Comparison of ENCODE assay signal across 28 cellular contexts in the genomic region with DNA sequence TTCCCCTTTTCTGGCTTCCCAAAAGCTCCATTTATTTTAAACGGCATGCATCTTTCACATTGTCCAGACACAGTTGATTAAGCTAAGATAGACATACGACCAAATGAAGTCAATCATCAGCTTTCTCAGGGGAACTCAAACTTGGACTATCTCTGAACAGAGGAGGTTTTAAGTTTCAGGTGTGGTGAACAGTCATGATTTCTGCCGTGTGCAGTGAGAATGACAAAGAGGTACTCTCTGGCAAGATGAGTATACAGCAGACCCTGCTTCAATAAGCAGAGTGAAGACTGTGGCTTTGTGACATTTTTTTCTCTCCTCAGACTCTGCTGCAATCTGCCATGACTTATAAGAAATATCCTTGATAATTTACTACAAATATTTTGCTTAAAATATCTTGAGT.
"Had no signal": no experiment of that assay in that cellular context is flagged by ENCODE, and none has a peak within 500 bp of the region (broad histone marks: within the 10 kb centered on the region; RNA-seq: fewer than 3 reads in every experiment).

No MANE protein-coding gene starts in this region.

- H3K27ac ChIP-seq: neural progenitor cell, pancreas, psoas muscle, right lobe of liver, sigmoid colon, stomach, thoracic aorta, thyroid gland, tibial nerve, upper lobe of left lung, vagina had no signal

- H3K4me3 ChIP-seq: neural progenitor cell, pancreas, psoas muscle, right lobe of liver, sigmoid colon, stomach, thoracic aorta, thyroid gland, tibial nerve, upper lobe of left lung, vagina had no signal

- H3K27me3 Mint-ChIP-seq: naive thymus-derived CD8-positive, alpha-beta T cell; natural killer cell treated with Interleukin-12 subunit alpha and Interleukin-12 subunit beta and Interleukin-15 and Interleukin-18, amount 100 ng/mL, for 72 hours; progenitor cell of endocrine pancreas; stimulated activated naive B cell treated with anti-CD40 and anti-IgM and Interleukin-4, amounts not matched to agents 10 μg/mL and 1 μg/mL and 100 μg/mL, for 72 hours; stimulated activated naive CD8-positive, alpha-beta T cell treated with anti-CD3 and anti-CD28 coated beads, Interleukin-15, Interleukin-2, amounts not matched to agents 100 ng/mL and 50 ng/mL, for 24 hours had no signal

- H3K4me1 ChIP-seq: neural progenitor cell, psoas muscle, right lobe of liver, sigmoid colon, thyroid gland, tibial nerve, upper lobe of left lung, vagina had no signal

- H3K36me3 Mint-ChIP-seq: naive thymus-derived CD8-positive, alpha-beta T cell; natural killer cell treated with Interleukin-12 subunit alpha and Interleukin-12 subunit beta and Interleukin-15 and Interleukin-18, amount 100 ng/mL, for 72 hours; neural progenitor cell; stimulated activated effector memory CD8-positive, alpha-beta T cell treated with anti-CD3 and anti-CD28 coated beads, Interleukin-12 subunit alpha, Interleukin-12 subunit beta, amount 100 ng/mL, for 72 hours; stimulated activated naive B cell treated with anti-CD40 and anti-IgM and Interleukin-4, amounts not matched to agents 10 μg/mL and 1 μg/mL and 100 μg/mL, for 72 hours had no signal

- FAIRE-seq: pancreas, small intestine, urothelium cell line had no signal

- ATAC-seq: naive thymus-derived CD8-positive, alpha-beta T cell; natural killer cell treated with Interleukin-12 subunit alpha and Interleukin-12 subunit beta and Interleukin-15 and Interleukin-18, amount 100 ng/mL, for 72 hours; pancreas; psoas muscle; right cardiac atrium; right lobe of liver; stimulated activated effector memory CD8-positive, alpha-beta T cell treated with anti-CD3 and anti-CD28 coated beads, Interleukin-12 subunit alpha, Interleukin-12 subunit beta, amount 100 ng/mL, for 72 hours; stimulated activated naive B cell treated with anti-CD40 and anti-IgM and Interleukin-4, amounts not matched to agents 10 μg/mL and 1 μg/mL and 100 μg/mL, for 72 hours had no signal

- DNase-seq: naive thymus-derived CD8-positive, alpha-beta T cell; occipital lobe; pancreas; posterior cingulate gyrus; psoas muscle; right cardiac atrium; right lobe of liver; sigmoid colon; small intestine; stimulated activated CD4-positive, alpha-beta T cell treated with anti-CD3 and anti-CD28 coated beads, Interleukin-15, amount 100 ng/mL, for 24 hours; stimulated activated CD4-positive, alpha-beta T cell treated with anti-CD3 and anti-CD28 coated beads, Interleukin-2, amount 100 ng/mL, for 24 hours; stimulated activated CD4-positive, alpha-beta T cell treated with anti-CD3 and anti-CD28 coated beads, Interleukin-2, amount 100 ng/mL, for 48 hours; stimulated activated CD4-positive, alpha-beta T cell treated with anti-CD3 and anti-CD28 coated beads, Interleukin-4, amount 100 ng/mL, for 24 hours; stimulated activated naive B cell treated with anti-CD40 and anti-IgM and Interleukin-4, amounts not matched to agents 10 μg/mL and 1 μg/mL and 100 μg/mL, for 72 hours; stimulated activated naive CD4-positive, alpha-beta T cell treated with Interleukin-2 at 50 U/mL for 16 hours; stomach; thyroid gland; trophoblast cell; upper lobe of left lung had no signal

- H3K4me3 Mint-ChIP-seq: naive thymus-derived CD8-positive, alpha-beta T cell; natural killer cell treated with Interleukin-12 subunit alpha and Interleukin-12 subunit beta and Interleukin-15 and Interleukin-18, amount 100 ng/mL, for 72 hours; neural progenitor cell; stimulated activated effector memory CD8-positive, alpha-beta T cell treated with anti-CD3 and anti-CD28 coated beads, Interleukin-12 subunit alpha, Interleukin-12 subunit beta, amount 100 ng/mL, for 72 hours; stimulated activated naive B cell treated with anti-CD40 and anti-IgM and Interleukin-4, amounts not matched to agents 10 μg/mL and 1 μg/mL and 100 μg/mL, for 72 hours; stimulated activated naive CD8-positive, alpha-beta T cell treated with anti-CD3 and anti-CD28 coated beads, Interleukin-15, Interleukin-2, amounts not matched to agents 100 ng/mL and 50 ng/mL, for 24 hours had no signal

- H3K36me3 ChIP-seq: neural progenitor cell, pancreas, right lobe of liver, sigmoid colon, stomach, thoracic aorta, thyroid gland, tibial nerve, upper lobe of left lung, vagina had no signal

- H3K4me1 Mint-ChIP-seq: naive thymus-derived CD8-positive, alpha-beta T cell; stimulated activated effector memory CD8-positive, alpha-beta T cell treated with anti-CD3 and anti-CD28 coated beads, Interleukin-12 subunit alpha, Interleukin-12 subunit beta, amount 100 ng/mL, for 72 hours; stimulated activated naive B cell treated with anti-CD40 and anti-IgM and Interleukin-4, amounts not matched to agents 10 μg/mL and 1 μg/mL and 100 μg/mL, for 72 hours had no signal

- H3K9me3 ChIP-seq: pancreas, psoas muscle, right lobe of liver, sigmoid colon, stomach, thoracic aorta, thyroid gland, tibial nerve, upper lobe of left lung, vagina had no signal

- H3K27ac Mint-ChIP-seq: naive thymus-derived CD8-positive, alpha-beta T cell; natural killer cell treated with Interleukin-12 subunit alpha and Interleukin-12 subunit beta and Interleukin-15 and Interleukin-18, amount 100 ng/mL, for 72 hours; neural progenitor cell; progenitor cell of endocrine pancreas; stimulated activated effector memory CD8-positive, alpha-beta T cell treated with anti-CD3 and anti-CD28 coated beads, Interleukin-12 subunit alpha, Interleukin-12 subunit beta, amount 100 ng/mL, for 72 hours; stimulated activated naive B cell treated with anti-CD40 and anti-IgM and Interleukin-4, amounts not matched to agents 10 μg/mL and 1 μg/mL and 100 μg/mL, for 72 hours; stimulated activated naive CD8-positive, alpha-beta T cell treated with anti-CD3 and anti-CD28 coated beads, Interleukin-15, Interleukin-2, amounts not matched to agents 100 ng/mL and 50 ng/mL, for 24 hours had no signal

- H3K27me3 ChIP-seq: neural progenitor cell, pancreas, right lobe of liver, sigmoid colon, stomach, thyroid gland, tibial nerve, upper lobe of left lung, vagina had no signal

- H3K9me3 Mint-ChIP-seq: neural progenitor cell; stimulated activated naive B cell treated with anti-CD40 and anti-IgM and Interleukin-4, amounts not matched to agents 10 μg/mL and 1 μg/mL and 100 μg/mL, for 72 hours had no signal
